In the genomic region with DNA sequence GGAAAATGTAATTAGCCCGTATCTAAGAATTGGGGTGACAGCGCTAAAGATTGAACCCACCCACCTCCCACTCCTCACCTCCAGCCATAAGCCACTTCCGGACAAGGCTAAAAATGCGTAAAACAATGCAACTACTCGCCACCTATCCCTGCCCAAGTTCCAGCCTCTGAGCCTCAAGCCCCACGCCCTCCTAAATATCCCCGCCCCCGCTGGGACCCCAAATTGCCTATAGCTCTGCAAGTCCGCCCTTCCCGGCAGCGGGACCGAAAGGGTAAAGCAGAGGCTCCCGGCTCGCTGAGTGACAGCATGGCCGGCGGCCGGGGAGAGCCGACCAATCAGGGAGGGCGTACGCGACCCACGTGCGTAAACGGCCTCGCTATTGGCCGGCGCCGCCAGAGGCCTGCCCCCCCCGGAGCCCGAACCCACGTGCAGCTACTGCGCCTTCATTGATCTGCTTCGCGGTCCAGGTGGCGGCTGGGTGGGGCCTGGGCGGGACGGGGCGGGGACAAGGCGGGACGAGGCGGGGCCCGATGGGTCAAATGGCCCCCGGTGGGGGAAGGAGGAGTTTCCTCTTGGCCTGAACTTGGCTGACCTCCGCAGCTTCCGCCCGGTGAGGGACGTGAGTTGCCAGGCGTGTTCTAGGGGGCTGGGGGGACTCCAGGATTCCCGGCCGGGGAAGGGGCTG, we compare ENCODE assay signal across 8 cellular contexts. TPM values are rescaled to one million over a fixed set of nuclear protein-coding genes. Genes with fewer than 3 reads are reported as not detected.
DNase-seq lines count a peak whose midpoint lies in the region; ATAC-seq and TF ChIP-seq lines count a peak whose summit lies in the region.

Gene TLE6 (plus strand): TSS at position 564 of the 685 bp plus-strand sequence. CDS start 670 bp downstream, outside the sequence.

- H3K9me3 ChIP-seq in cardiac muscle cell (ENCODE audit: low read depth) (no peaks in the 10 kb centered on the region), parathyroid adenoma (ENCODE audit: control insufficient read depth, low read length) (no peaks in the 10 kb centered on the region), tibial nerve (no peaks in the 10 kb centered on the region)

- peak; percentile 97 for ATAC-seq in HG02678 (IDR thresholded peaks at IDR 0.05; ENCODE audit: unreplicated experiment)

- no peaks in the 10 kb centered on the region for H3K79me2 ChIP-seq in parathyroid adenoma

- H3K4me3 Mint-ChIP-seq in activated naive CD8-positive, alpha-beta T cell treated with anti-CD3 and anti-CD28 coated beads for 36 hours, result peak within 1 kb of the TSS; percentile 91

- WGBS in tibial nerve, 2 donors, result 2 to 3% methylated on average over 15 to 44 of the region's 50 CpGs

- H3K27me3 ChIP-seq in cardiac muscle cell (no peaks in the 10 kb centered on the region), parathyroid adenoma (ENCODE audit: control insufficient read depth, insufficient read depth, low read length) (no peaks in the 10 kb centered on the region), tibial nerve (no peaks in the 10 kb centered on the region)

- peak within 1 kb of the TSS; percentile 87 for H3K4me3 ChIP-seq in GM12865 (ENCODE audit: low read depth, low read length)
- H3K4me3 ChIP-seq in cardiac muscle cell, result peak within 1 kb of the TSS; percentile 40
- H3K4me3 ChIP-seq in parathyroid adenoma (ENCODE audit: low read depth, low read length), result peak within 1 kb of the TSS; percentile 63
- H3K4me3 ChIP-seq in tibial nerve, result peak within 1 kb of the TSS; percentile 20 to 70 (median 59)

- TF ChIP-seq EP300 in tibial nerve (IDR thresholded peaks at IDR 0.05), result peak; percentile 44 to 76

- H3K36me3 Mint-ChIP-seq in activated naive CD8-positive, alpha-beta T cell treated with anti-CD3 and anti-CD28 coated beads for 36 hours, result no peaks in the 10 kb centered on the region

- no peaks in the 10 kb centered on the region for H3K36me3 ChIP-seq in cardiac muscle cell
- no peaks in the 10 kb centered on the region for H3K36me3 ChIP-seq in parathyroid adenoma (ENCODE audit: control insufficient read depth, insufficient read depth, low read length)
- no peaks in the 10 kb centered on the region for H3K36me3 ChIP-seq in tibial nerve

- TF ChIP-seq POLR2A in tibial nerve (IDR thresholded peaks at IDR 0.05), result no peak

- H3K4me1 ChIP-seq in cardiac muscle cell (ENCODE audit: low read depth) (peaks cover 17% of the 10 kb centered on the region), parathyroid adenoma (peaks cover 27% of the 10 kb centered on the region), tibial nerve (peaks cover 0 to 75% (median 37%) of the 10 kb centered on the region in 4 donors)

- H2AFZ ChIP-seq in parathyroid adenoma, result peak within 1 kb of the TSS; percentile 67

- peak within 1 kb of the TSS; percentile 53 for H3K27ac ChIP-seq in cardiac muscle cell
- H3K27ac ChIP-seq in parathyroid adenoma, result peak within 1 kb of the TSS; percentile 56
- peak within 1 kb of the TSS in 3 of 4 donors; percentile 25 to 64 (median 49) for H3K27ac ChIP-seq in tibial nerve

- no peaks in the 10 kb centered on the region for H3K9me3 Mint-ChIP-seq in activated naive CD8-positive, alpha-beta T cell treated with anti-CD3 and anti-CD28 coated beads for 36 hours

- no peak for TF ChIP-seq CTCF in GM12865 (IDR thresholded peaks at IDR 0.05; ENCODE audit: insufficient read depth, low read depth, low read length, missing control alignments)
- no peak for TF ChIP-seq CTCF in cardiac muscle cell (IDR thresholded peaks at IDR 0.05; ENCODE audit: low read depth, low read length)
- TF ChIP-seq CTCF in parathyroid adenoma (IDR thresholded peaks at IDR 0.05), result no peak
- peak in 2 of 5 experiments; percentile 11 to 28 for TF ChIP-seq CTCF in tibial nerve (IDR thresholded peaks at IDR 0.05)

- H3K27me3 Mint-ChIP-seq in activated naive CD8-positive, alpha-beta T cell treated with anti-CD3 and anti-CD28 coated beads for 36 hours, result peaks cover 10% of the 10 kb centered on the region

- peak within 1 kb of the TSS; percentile 80 for H3K27ac Mint-ChIP-seq in activated naive CD8-positive, alpha-beta T cell treated with anti-CD3 and anti-CD28 coated beads for 36 hours

- H3K9ac ChIP-seq in parathyroid adenoma, result no peak within 1 kb of the TSS

- DNase-seq in GM12865 (ENCODE audit: low read depth), result peak; percentile 99
- DNase-seq in NCI-H1105 treated with DMSO at 0.1 percent for 48 hours (lab: John Stamatoyannopoulos, UW), result peak; percentile 97
- peak; percentile 77 for DNase-seq in SKM-1 (lab: John Stamatoyannopoulos, UW; ENCODE audit: unreplicated experiment)
- DNase-seq in activated naive CD8-positive, alpha-beta T cell treated with anti-CD3 and anti-CD28 coated beads for 36 hours, result peak; percentile 96
- peak; percentile 97 to 98 for DNase-seq in cardiac muscle cell (ENCODE audit: low read depth in 1 of 2, low spot score in 1 of 2)
- peak; percentile 89 to 94 for DNase-seq in tibial nerve (ENCODE audit: low spot score in 2 of 2)

- H3K4me1 Mint-ChIP-seq in activated naive CD8-positive, alpha-beta T cell treated with anti-CD3 and anti-CD28 coated beads for 36 hours, result peaks cover 12% of the 10 kb centered on the region

- peak within 1 kb of the TSS; percentile 88 for H3K4me2 ChIP-seq in parathyroid adenoma (ENCODE audit: low read length)

RNA-seq across cellular contexts. Expression of gene TLE6, which starts in this region (rescaled TPM):
- 1 to 10 TPM; 2.4 to 3.2 TPM for total RNA-seq in activated naive CD8-positive, alpha-beta T cell treated with anti-CD3 and anti-CD28 coated beads for 36 hours
- 30.3 and 35.4 TPM in 2 replicates for total RNA-seq in cardiac muscle cell
- polyA plus RNA-seq in cardiac muscle cell, result 42.8 and 45.8 TPM in 2 replicates
- 10 to 100 TPM in 1 of 4 donors, 1 to 10 TPM in 1, under 1 TPM in 2; 0.44 to 13.5 (median 2.7) TPM for total RNA-seq in tibial nerve

Comparison
In these comparisons a context has a peak if more than half of its experiments do, and no peak if none do; other contexts are left out.
1. Peak in every context shown above with its lines: DNase-seq, ATAC-seq, H3K4me3 ChIP-seq and H3K27ac ChIP-seq.